In the genomic region with DNA sequence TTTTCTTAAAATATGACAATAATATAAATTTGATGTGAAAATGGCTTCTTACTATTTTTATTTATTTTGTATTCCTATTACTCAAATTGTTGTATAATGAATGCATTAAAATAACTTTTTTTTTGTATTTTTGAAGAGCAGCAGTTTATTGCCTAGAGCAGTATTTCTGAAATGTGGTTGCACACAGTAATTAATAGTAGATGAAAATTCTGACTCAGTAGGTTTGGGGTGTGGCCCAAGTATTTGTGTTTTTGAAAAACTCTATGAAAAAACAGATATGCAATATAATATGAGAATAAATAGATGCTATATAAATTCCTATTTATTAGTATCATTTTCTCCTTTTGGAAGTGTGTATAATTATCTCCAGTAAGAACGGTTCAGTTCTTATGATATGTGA, we compare ENCODE assay signal across 23 cellular contexts.
"Had no signal": no experiment of that assay in that cellular context is flagged by ENCODE, and none has a peak within 500 bp of the region (broad histone marks: within the 10 kb centered on the region; RNA-seq: fewer than 3 reads in every experiment).

No MANE protein-coding gene starts in this region.

- H3K27ac ChIP-seq: gastroesophageal sphincter, left lung, lower lobe of right lung, pancreas, spleen, testis, tibial nerve, upper lobe of right lung, vagina had no signal

- H3K4me1 ChIP-seq: gastroesophageal sphincter, left lung, lower lobe of right lung, pancreas, spleen, testis, tibial nerve, upper lobe of right lung, vagina had no signal

- H3K9me3 ChIP-seq: gastroesophageal sphincter, left lung, lower lobe of right lung, pancreas, spleen, testis, tibial nerve, upper lobe of right lung, vagina had no signal

- H3K9me3 Mint-ChIP-seq: nephron; stimulated activated naive CD8-positive, alpha-beta T cell treated with anti-CD3 and anti-CD28 coated beads, Interleukin-15, amount 100 ng/mL, for 72 hours had no signal

- H3K36me3 ChIP-seq: gastroesophageal sphincter, left lung, lower lobe of right lung, pancreas, spleen, tibial nerve, upper lobe of right lung, vagina had no signal

- ATAC-seq: gastroesophageal sphincter; left lung; lower lobe of right lung; pancreas; right cardiac atrium; stimulated activated naive B cell treated with anti-CD40 and anti-IgM and Interleukin-4, amounts not matched to agents 10 μg/mL and 1 μg/mL and 100 μg/mL, for 72 hours; stimulated activated naive CD8-positive, alpha-beta T cell treated with anti-CD3 and anti-CD28 coated beads, Interleukin-15, amount 100 ng/mL, for 72 hours; upper lobe of right lung had no signal

- H3K36me3 Mint-ChIP-seq: naive B cell; stimulated activated naive B cell treated with anti-CD40 and anti-IgM and Interleukin-4, amounts not matched to agents 10 μg/mL and 1 μg/mL and 100 μg/mL, for 72 hours had no signal

- H3K27ac Mint-ChIP-seq: naive B cell; nephron; progenitor cell of endocrine pancreas; stimulated activated naive B cell treated with anti-CD40 and anti-IgM and Interleukin-4, amounts not matched to agents 10 μg/mL and 1 μg/mL and 100 μg/mL, for 72 hours; stimulated activated naive CD8-positive, alpha-beta T cell treated with anti-CD3 and anti-CD28 coated beads, Interleukin-15, amount 100 ng/mL, for 72 hours had no signal

- H3K27me3 ChIP-seq: gastroesophageal sphincter, left lung, pancreas, spleen, testis, tibial nerve, upper lobe of right lung, vagina had no signal

- DNase-seq: effector memory CD4-positive, alpha-beta T cell; glutamatergic neuron; left lung; lower lobe of right lung; mesenchymal stem cell; midbrain; naive B cell; occipital lobe; pancreas; right cardiac atrium; spleen; stimulated activated CD4-positive, alpha-beta T cell treated with anti-CD3 and anti-CD28 coated beads, Interleukin-15, amount 100 ng/mL, for 24 hours; stimulated activated CD4-positive, alpha-beta T cell treated with anti-CD3 and anti-CD28 coated beads, Interleukin-1b, Interleukin-23, amount 100 ng/mL, for 48 hours; stimulated activated CD4-positive, alpha-beta T cell treated with anti-CD3 and anti-CD28 coated beads, Interleukin-4, amount 100 ng/mL, for 4 hours; stimulated activated naive B cell treated with anti-CD40 and anti-IgM and Interleukin-4, amounts not matched to agents 10 μg/mL and 1 μg/mL and 100 μg/mL, for 72 hours; stimulated activated naive CD8-positive, alpha-beta T cell treated with anti-CD3 and anti-CD28 coated beads, Interleukin-15, amount 100 ng/mL, for 72 hours; testis; upper lobe of right lung had no signal

- H3K27me3 Mint-ChIP-seq: naive B cell; progenitor cell of endocrine pancreas; stimulated activated naive B cell treated with anti-CD40 and anti-IgM and Interleukin-4, amounts not matched to agents 10 μg/mL and 1 μg/mL and 100 μg/mL, for 72 hours; stimulated activated naive CD8-positive, alpha-beta T cell treated with anti-CD3 and anti-CD28 coated beads, Interleukin-15, amount 100 ng/mL, for 72 hours had no signal

- H3K4me3 ChIP-seq: gastroesophageal sphincter, left lung, lower lobe of right lung, pancreas, spleen, testis, tibial nerve, upper lobe of right lung, vagina had no signal

- H3K4me3 Mint-ChIP-seq: naive B cell; nephron; stimulated activated naive B cell treated with anti-CD40 and anti-IgM and Interleukin-4, amounts not matched to agents 10 μg/mL and 1 μg/mL and 100 μg/mL, for 72 hours; stimulated activated naive CD8-positive, alpha-beta T cell treated with anti-CD3 and anti-CD28 coated beads, Interleukin-15, amount 100 ng/mL, for 72 hours had no signal

- H3K4me1 Mint-ChIP-seq: naive B cell; nephron; stimulated activated naive B cell treated with anti-CD40 and anti-IgM and Interleukin-4, amounts not matched to agents 10 μg/mL and 1 μg/mL and 100 μg/mL, for 72 hours; stimulated activated naive CD8-positive, alpha-beta T cell treated with anti-CD3 and anti-CD28 coated beads, Interleukin-15, amount 100 ng/mL, for 72 hours had no signal
